ENCODE assay signal across 8 cellular contexts in the genomic region with DNA sequence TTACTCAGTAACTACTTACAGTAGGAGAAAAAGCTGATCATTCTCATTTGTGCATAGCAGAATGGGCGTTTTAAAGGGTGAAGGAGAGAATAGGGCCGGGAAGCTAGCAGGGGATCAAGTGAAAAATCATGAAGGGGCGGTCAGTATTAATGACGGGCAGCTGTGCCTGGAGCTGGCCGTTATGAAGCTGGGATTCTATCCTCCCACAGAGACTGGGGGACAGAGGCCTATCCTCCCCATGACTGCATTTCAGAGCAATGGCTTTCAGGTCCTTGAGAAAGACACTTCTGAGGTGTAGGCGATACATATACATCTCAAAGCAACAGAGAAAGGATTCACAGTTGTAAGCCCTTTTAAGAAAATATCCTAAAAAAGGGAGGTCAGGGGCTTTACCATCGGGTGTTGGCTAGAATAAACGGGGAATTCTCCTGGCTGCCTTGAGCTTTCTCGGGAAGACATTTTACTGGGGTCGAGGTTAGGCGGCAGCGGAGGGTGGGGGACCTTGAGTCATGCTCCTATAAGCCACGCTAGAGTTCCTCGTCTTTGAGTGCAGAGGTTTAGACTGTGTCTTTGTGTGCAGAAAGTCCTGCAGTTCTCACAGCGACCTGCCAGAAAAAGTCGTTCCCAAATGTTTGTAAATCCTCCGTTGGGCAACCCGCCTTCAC. TPM values are rescaled to one million over a fixed set of nuclear protein-coding genes. Genes with fewer than 3 reads are reported as not detected.
DNase-seq lines count a peak whose midpoint lies in the region; ATAC-seq and TF ChIP-seq lines count a peak whose summit lies in the region.

No MANE protein-coding gene starts in this region.

- H3K36me3 Mint-ChIP-seq in IgD-negative memory B cell: no peaks in the 10 kb centered on the region

- H3K36me3 ChIP-seq in esophagus squamous epithelium (no peaks in the 10 kb centered on the region), neutrophil (no peaks in the 10 kb centered on the region)

- no peaks in the 10 kb centered on the region for H3K9me3 Mint-ChIP-seq in IgD-negative memory B cell

- peak overlapping the region; percentile 69 to 85 (median 74) for H3K4me3 ChIP-seq in esophagus squamous epithelium
- H3K4me3 ChIP-seq in neutrophil (ENCODE audit: low read depth in 1 of 2, low read length in 1 of 2): peak overlapping the region; percentile 56 to 58

- peak overlapping the region; percentile 77 to 97 (median 92) for H3K4me3 Mint-ChIP-seq in IgD-negative memory B cell

- H3K27ac Mint-ChIP-seq in IgD-negative memory B cell: peak overlapping the region in 2 of 3 donors; percentile 83 to 86

- H3K4me1 ChIP-seq in esophagus squamous epithelium (peaks cover 14 to 45% (median 15%) of the 10 kb centered on the region in 3 donors), neutrophil (ENCODE audit: control insufficient read depth in 1 of 2, insufficient read depth in 1 of 2, low read depth in 1 of 2, low read length in 1 of 2) (peaks cover 22 to 23% of the 10 kb centered on the region in 2 experiments)

- 24 to 30% methylated on average over 16 to 18 of the region's 18 CpGs for WGBS in esophagus squamous epithelium, 2 donors

- DNase-seq in esophagus squamous epithelium (lab: John Stamatoyannopoulos, UW) (no peak), OCI-M1 (lab: John Stamatoyannopoulos, UW) (no peak), GM13977 (ENCODE audit: low spot score) (no peak), activated gamma-delta T cell treated with Interleukin-2 at 50 U/mL for 16 hours (no peak), iPS-NIHi11 (ENCODE audit: low spot score) (no peak)

- H3K27ac ChIP-seq in esophagus squamous epithelium (peak overlapping the region; percentile 81 to 93 (median 88)), neutrophil (no peak overlapping the region)

- peak; percentile 18 for ATAC-seq in GM18519 (IDR thresholded peaks at IDR 0.05; ENCODE audit: low FRiP score, unreplicated experiment)

- H3K4me1 Mint-ChIP-seq in IgD-negative memory B cell: peaks cover 19 to 36% (median 23%) of the 10 kb centered on the region in 3 donors

- intact Hi-C loops in esophagus squamous epithelium (cut with DNase I): no loop called here

- no peak for TF ChIP-seq POLR2A in esophagus squamous epithelium (IDR thresholded peaks at IDR 0.05)

- H3K9me3 ChIP-seq in esophagus squamous epithelium (no peaks in the 10 kb centered on the region), neutrophil (no peaks in the 10 kb centered on the region)

- TF ChIP-seq CTCF in esophagus squamous epithelium (IDR thresholded peaks at IDR 0.05): peak in 1 of 6 experiments; percentile 14
- no peak for TF ChIP-seq CTCF in neutrophil (IDR thresholded peaks at IDR 0.05)
- no peak for TF ChIP-seq CTCF in GM13977 (IDR thresholded peaks at IDR 0.05; ENCODE audit: extremely low read depth, insufficient read depth, missing control alignments)

- H3K27me3 Mint-ChIP-seq in IgD-negative memory B cell: peaks cover 5% of the 10 kb centered on the region

- in situ Hi-C loops in GM13977 (cut with MboI; ENCODE audit: low pct_unique_long_range_greater_than_20kb, low sequenced_read_pairs, unreplicated experiment): loop anchor here (25.0 kb wide), 1 partner anchor 460 kb away; no protein-coding TSS in a partner anchor

- peaks cover 0 to 11% (median 0%) of the 10 kb centered on the region in 4 donors for H3K27me3 ChIP-seq in esophagus squamous epithelium
- peaks cover 37% of the 10 kb centered on the region for H3K27me3 ChIP-seq in neutrophil

RNA-seq across cellular contexts. Expression of a gene that starts 0.6 kb away (rescaled TPM):
- polyA plus RNA-seq in IgD-negative memory B cell: 11.4 TPM
- 1 to 10 TPM; 1.5 to 6.7 (median 6.1) TPM for total RNA-seq in esophagus squamous epithelium

RNA-seq across cellular contexts. Expression of a gene that starts 39.2 kb away (rescaled TPM):
- polyA plus RNA-seq in IgD-negative memory B cell: 1.6 TPM
- 10 to 100 TPM in 1 of 4 donors, 1 to 10 TPM in 3; 2.3 to 12.2 (median 4.9) TPM for total RNA-seq in esophagus squamous epithelium

RNA-seq across cellular contexts. Expression of a gene that starts 57.4 kb away (rescaled TPM):
- polyA plus RNA-seq in IgD-negative memory B cell: 13.7 TPM
- total RNA-seq in esophagus squamous epithelium: 1 to 10 TPM; 1.1 to 7.8 (median 4.2) TPM
